In genomic region chr14:80700601-80701000, GRCh38 we compare ENCODE assay signal across 35 cellular contexts.
"Had no signal": no experiment of that assay in that cellular context is flagged by ENCODE, and none has a peak within 500 bp of the region (broad histone marks: within the 10 kb centered on the region; RNA-seq: fewer than 3 reads in every experiment).

No MANE protein-coding gene starts in this region.

- DNase-seq: Karpas-422, Kasumi-1, MG63, MM.1S, MV-4-11, NCI-H1048, NCI-H1092, NCI-H1092 treated with DMSO at 0.1 percent for 48 hours, NCI-H1105, NCI-H1105 treated with DMSO at 0.1 percent for 48 hours, NCI-H1417, NCI-H1417 treated with DMSO at 0.1 percent for 48 hours, NCI-H1436, NCI-H1436 treated with DMSO at 0.1 percent for 48 hours, NCI-H146, NCI-H1694, NCI-H1694 treated with DMSO at 0.1 percent for 48 hours, NCI-H187, NCI-H187 treated with DMSO at 0.1 percent for 48 hours, NCI-H1930, NCI-H2029, NCI-H2029 treated with DMSO at 0.1 percent for 48 hours, NCI-H2081, NCI-H2081 treated with DMSO at 0.1 percent for 48 hours, NCI-H2107, NCI-H2171, NCI-H2171 treated with DMSO at 0.1 percent for 48 hours, NCI-H2227 treated with DMSO at 0.1 percent for 48 hours, NCI-H226, NCI-H345, NCI-H446, NCI-H446 treated with DMSO at 0.1 percent for 48 hours, NCI-H510A, NCI-H510A treated with DMSO at 0.1 percent for 48 hours, NCI-H524 had no signal

- H3K27me3 ChIP-seq: MG63 had no signal

- H3K9me3 ChIP-seq: MG63 had no signal

- H3K36me3 ChIP-seq: MG63 had no signal

- H3K4me3 ChIP-seq: MG63 had no signal
